In the genomic region with DNA sequence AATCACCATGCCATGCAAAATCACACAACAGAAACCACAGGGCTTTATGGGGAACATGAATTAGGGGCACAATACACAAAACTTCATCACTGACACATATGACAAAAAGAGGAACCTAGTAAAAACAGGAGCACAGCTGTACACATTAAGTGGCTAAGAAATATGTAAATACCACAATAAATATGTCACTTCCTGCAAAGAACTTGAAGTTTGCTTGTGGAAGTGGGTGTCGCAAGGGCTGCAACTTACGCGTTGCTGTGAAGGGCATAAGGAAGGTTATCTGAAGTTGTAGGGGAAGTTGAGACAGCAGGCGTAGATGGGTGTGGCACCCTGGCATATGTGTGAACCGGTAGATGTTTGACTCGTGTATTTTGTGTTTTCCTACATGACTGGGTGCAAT, we compare ENCODE assay signal across 9 cellular contexts. TPM values are rescaled to one million over a fixed set of nuclear protein-coding genes. Genes with fewer than 3 reads are reported as not detected.
DNase-seq lines count a peak whose midpoint lies in the region; ATAC-seq and TF ChIP-seq lines count a peak whose summit lies in the region.
"Had no signal": no experiment of that assay in that cellular context is flagged by ENCODE, and none has a peak within 500 bp of the region (broad histone marks: within the 10 kb centered on the region; RNA-seq: fewer than 3 reads in every experiment).

No MANE protein-coding gene starts in this region.

- intact Hi-C loops in heart left ventricle (cut with DNase I), result loop anchor here in 2 of 10 donors (10.0 kb wide), 2 partner anchors 126 to 936 kb away; no protein-coding TSS in a partner anchor

- H3K27me3 ChIP-seq in heart left ventricle (peaks cover 0 to 7% (median 0%) of the 10 kb centered on the region in 9 donors), GM23338 (ENCODE audit: insufficient read depth) (no peaks in the 10 kb centered on the region)

- H3K4me3 ChIP-seq in heart left ventricle (no peak overlapping the region), GM23338 (no peak overlapping the region)

- peak; percentile 70 for ATAC-seq in GM21529 (IDR thresholded peaks at IDR 0.05; ENCODE audit: unreplicated experiment)
- peak in 3 of 4 donors; percentile 30 to 51 (median 35) for ATAC-seq in heart left ventricle
- ATAC-seq in GM23338, result no peak
- no peak for ATAC-seq in HG03095 (IDR thresholded peaks at IDR 0.05; ENCODE audit: unreplicated experiment)

- no peaks in the 10 kb centered on the region for H3K36me3 ChIP-seq in heart left ventricle
- no peaks in the 10 kb centered on the region for H3K36me3 ChIP-seq in GM23338 (ENCODE audit: insufficient read depth)

- no peaks in the 10 kb centered on the region for H3K79me2 ChIP-seq in GM23338 (replicated peaks; ENCODE audit: insufficient read depth)

- no peak for TF ChIP-seq POLR2A in heart left ventricle (IDR thresholded peaks at IDR 0.05)

- H3K4me2 ChIP-seq in GM23338, result no peak overlapping the region

- H3K4me3 Mint-ChIP-seq in GM23338, result no peak overlapping the region

- no peaks in the 10 kb centered on the region for H4K20me1 ChIP-seq in GM23338 (replicated peaks; ENCODE audit: insufficient read depth)

- no peak overlapping the region for H2AFZ ChIP-seq in GM23338

- TF ChIP-seq CTCF in heart left ventricle (IDR thresholded peaks at IDR 0.05) (no peak), GM23338 (conservative IDR thresholded peaks at IDR 0.05; ENCODE audit: low read depth in 2 of 2) (no peak)

- no peaks in the 10 kb centered on the region for H3K9me3 Mint-ChIP-seq in GM23338

- H3K27ac Mint-ChIP-seq in GM23338, result no peak overlapping the region

- H3K9me3 ChIP-seq in heart left ventricle, result no peaks in the 10 kb centered on the region

- H3K4me1 Mint-ChIP-seq in GM23338, result no peaks in the 10 kb centered on the region

- H3K27ac ChIP-seq in heart left ventricle (peak overlapping the region in 5 of 12 donors; percentile 14 to 64 (median 39)), GM23338 (ENCODE audit: low read depth) (no peak overlapping the region)

- H3K9me2 ChIP-seq in GM23338 (ENCODE audit: insufficient read depth), result no peaks in the 10 kb centered on the region

- 37 to 47% (median 43%) methylated on average over 6 of the region's 6 CpGs for WGBS in heart left ventricle, 4 donors

- H3K4me1 ChIP-seq in heart left ventricle, result peaks cover 0 to 17% (median 0%) of the 10 kb centered on the region in 12 donors
- no peaks in the 10 kb centered on the region for H3K4me1 ChIP-seq in GM23338 (ENCODE audit: insufficient read depth)

- no peaks in the 10 kb centered on the region for H3K27me3 Mint-ChIP-seq in GM23338 (ENCODE audit: insufficient read depth, low read depth, poor library complexity)

- no peaks in the 10 kb centered on the region for H3F3A ChIP-seq in GM23338 (replicated peaks; ENCODE audit: low read depth)

- peaks cover 6% of the 10 kb centered on the region for H3K36me3 Mint-ChIP-seq in GM23338 (ENCODE audit: low read depth)

- DNase-seq in EL (peak; percentile 29), NCI-H226 (peak; percentile 33), heart left ventricle (peak in 3 of 5 donors; percentile 20 to 61 (median 47)), GM23338 (ENCODE audit: low spot score) (no peak), HuH-7 (ENCODE audit: low spot score) (no peak), epidermal melanocyte (ENCODE audit: insufficient read length, low spot score) (no peak)
- DNase-seq: DMS79 treated with DMSO at 0.1 percent for 48 hours had no signal

TF ChIP-seq in GM23338, 12 proteins besides CTCF, POLR2A, EP300 and RAD21:
- TF ChIP-seq EZH2 (IDR thresholded peaks at IDR 0.05; ENCODE audit: low read depth, unreplicated experiment) (no peak), ZNF462 (CRISPR knock-in tag; IDR thresholded peaks at IDR 0.05) (no peak), ZNF114 (CRISPR knock-in tag; IDR thresholded peaks at IDR 0.05) (no peak), ZNF331 (CRISPR knock-in tag; IDR thresholded peaks at IDR 0.05; ENCODE audit: low read depth) (no peak), EZH2phosphoT487 (IDR thresholded peaks at IDR 0.05; ENCODE audit: unreplicated experiment) (no peak), CREB1 (CRISPR knock-in tag; IDR thresholded peaks at IDR 0.05; ENCODE audit: low read depth) (no peak), STAT1 (IDR thresholded peaks at IDR 0.05; ENCODE audit: unreplicated experiment) (no peak), POLR2AphosphoS5 (IDR thresholded peaks at IDR 0.05; ENCODE audit: low read depth) (no peak)

RNA-seq across cellular contexts. Expression of gene CLCN4, which starts 42.4 kb away (rescaled TPM):
- 10 to 100 TPM; 20.3 to 39.0 (median 29.8) TPM for total RNA-seq in heart left ventricle
- 1 to 10 TPM; 6.4 to 8.2 TPM for polyA plus RNA-seq in heart left ventricle
- 4.9 and 5.0 TPM in 2 replicates for total RNA-seq in GM23338 (2014; rRNA removed; shearing (Covaris generic))
- 0.99 and 1.2 TPM in 2 replicates for polyA plus RNA-seq in GM23338 (2016; fragmentation: Nextera tagmentation; extraction: Ambion mirVana)

Comparison
In these comparisons a context has a peak if more than half of its experiments do, and no peak if none do; other contexts are left out.
1. DNase-seq: peak in EL (single experiment), NCI-H226 (single experiment) and heart left ventricle (3 of 5); none in GM23338 (single experiment), HuH-7 (single experiment) and epidermal melanocyte (single experiment).
2. ATAC-seq: peak in GM21529 (single experiment) and heart left ventricle (3 of 4); none in GM23338 (single experiment) and HG03095 (single experiment).